18 cellular contexts compared by ENCODE assay signal in the genomic region with DNA sequence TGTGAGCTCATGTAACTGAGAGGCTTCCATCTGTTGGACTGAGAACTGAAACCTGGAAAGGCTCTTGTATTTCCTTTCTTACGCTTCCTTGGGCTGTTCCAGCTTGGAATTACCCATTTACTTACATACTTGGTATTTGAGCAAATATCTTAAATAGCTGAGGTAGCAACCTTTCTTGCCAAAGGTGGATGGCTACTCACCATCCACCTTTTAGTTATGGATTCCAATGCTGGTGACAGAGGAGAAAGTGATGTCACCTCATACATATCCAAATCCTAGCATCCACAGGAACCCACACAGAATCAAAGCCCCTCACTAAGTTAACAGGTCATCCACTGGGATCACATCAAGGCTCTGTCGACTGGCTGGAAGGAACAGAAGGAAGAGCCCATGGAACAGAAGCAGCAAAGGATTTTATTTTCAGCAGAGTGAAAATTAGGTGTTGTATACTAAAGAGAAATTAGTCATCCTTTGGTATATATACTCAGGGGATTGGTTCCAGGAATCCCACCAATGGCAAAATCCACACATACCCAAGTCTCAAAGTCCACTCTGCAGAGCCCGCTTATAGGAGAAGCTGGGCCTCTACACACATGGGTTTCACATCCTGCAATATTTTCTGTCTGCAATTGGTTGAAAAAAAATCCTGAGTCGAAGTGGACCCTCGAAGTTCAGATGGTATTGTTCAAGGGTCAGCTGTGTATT. TPM values are rescaled to one million over a fixed set of nuclear protein-coding genes. Genes with fewer than 3 reads are reported as not detected.
DNase-seq lines count a peak whose midpoint lies in the region; ATAC-seq and TF ChIP-seq lines count a peak whose summit lies in the region.
"Had no signal": no experiment of that assay in that cellular context is flagged by ENCODE, and none has a peak within 500 bp of the region (broad histone marks: within the 10 kb centered on the region; RNA-seq: fewer than 3 reads in every experiment).

No MANE protein-coding gene starts in this region.

- H3K18ac ChIP-seq in trophoblast cell (ENCODE audit: low read length) = no peak overlapping the region

- H2AFZ ChIP-seq in trophoblast cell (ENCODE audit: insufficient read depth, low read length, poor library complexity) (no peak overlapping the region), GM23338 (no peak overlapping the region)

- H3K4me3 ChIP-seq in trophoblast cell (ENCODE audit: low read depth, low read length) (no peak overlapping the region), GM23338 (no peak overlapping the region)
- H3K4me3 ChIP-seq: gastroesophageal sphincter, HAP-1, K562, MG63, transverse colon had no signal

- H3K9me3 Mint-ChIP-seq in T-helper 2 cell treated with Interferon-gamma antibody and Interleukin-4, amounts not matched to agents 5 μg/mL and 100 μg/mL, for 36 hours = peaks cover 12% of the 10 kb centered on the region
- H3K9me3 Mint-ChIP-seq in activated naive CD8-positive, alpha-beta T cell treated with anti-CD3 and anti-CD28 coated beads, Interleukin-2, amount 50 U/mL, for 24 hours = no peaks in the 10 kb centered on the region
- H3K9me3 Mint-ChIP-seq in GM23338 = no peaks in the 10 kb centered on the region

- no peak for TF ChIP-seq CTCF in GM23338 (conservative IDR thresholded peaks at IDR 0.05; ENCODE audit: low read depth in 2 of 2)

- H3K27ac ChIP-seq in trophoblast cell (ENCODE audit: low read depth, low read length) = no peak overlapping the region
- H3K27ac ChIP-seq in GM23338 (ENCODE audit: low read depth) = no peak overlapping the region
- H3K27ac ChIP-seq: gastroesophageal sphincter, transverse colon had no signal

- no peaks in the 10 kb centered on the region for H3K9me2 ChIP-seq in GM23338 (ENCODE audit: insufficient read depth)

- H3K4me3 Mint-ChIP-seq in T-helper 2 cell treated with Interferon-gamma antibody and Interleukin-4, amounts not matched to agents 5 μg/mL and 100 μg/mL, for 36 hours = no peak overlapping the region
- H3K4me3 Mint-ChIP-seq in activated naive CD8-positive, alpha-beta T cell treated with anti-CD3 and anti-CD28 coated beads, Interleukin-2, amount 50 U/mL, for 24 hours = peak overlapping the region; percentile 6
- H3K4me3 Mint-ChIP-seq in GM23338 = no peak overlapping the region
- H3K4me3 Mint-ChIP-seq: B cell had no signal

- H3K9ac ChIP-seq in trophoblast cell (ENCODE audit: low read length) = no peak overlapping the region

- H2BK12ac ChIP-seq in trophoblast cell (ENCODE audit: low read length) = no peak overlapping the region

- no peak overlapping the region for H4K8ac ChIP-seq in trophoblast cell (ENCODE audit: low read depth, low read length)

- peaks cover 3 to 13% of the 10 kb centered on the region in 2 experiments for H3K4me1 ChIP-seq in trophoblast cell (ENCODE audit: control insufficient read depth in 1 of 2, insufficient read depth in 2 of 2, low read length in 2 of 2)
- H3K4me1 ChIP-seq in GM23338 (ENCODE audit: insufficient read depth) = peaks cover 24% of the 10 kb centered on the region

- peaks cover 75% of the 10 kb centered on the region for H3K4me1 Mint-ChIP-seq in T-helper 2 cell treated with Interferon-gamma antibody and Interleukin-4, amounts not matched to agents 5 μg/mL and 100 μg/mL, for 36 hours (ENCODE audit: low read depth)
- H3K4me1 Mint-ChIP-seq in activated naive CD8-positive, alpha-beta T cell treated with anti-CD3 and anti-CD28 coated beads, Interleukin-2, amount 50 U/mL, for 24 hours = peaks cover 91% of the 10 kb centered on the region
- peaks cover 62% of the 10 kb centered on the region for H3K4me1 Mint-ChIP-seq in GM23338

- H4K12ac ChIP-seq in trophoblast cell (ENCODE audit: low read depth, low read length) = no peak overlapping the region

- no peaks in the 10 kb centered on the region for H3K27me3 Mint-ChIP-seq in T-helper 2 cell treated with Interferon-gamma antibody and Interleukin-4, amounts not matched to agents 5 μg/mL and 100 μg/mL, for 36 hours (ENCODE audit: low read depth)
- H3K27me3 Mint-ChIP-seq in activated naive CD8-positive, alpha-beta T cell treated with anti-CD3 and anti-CD28 coated beads, Interleukin-2, amount 50 U/mL, for 24 hours = no peaks in the 10 kb centered on the region
- H3K27me3 Mint-ChIP-seq in GM23338 (ENCODE audit: insufficient read depth, low read depth, poor library complexity) = no peaks in the 10 kb centered on the region
- H3K27me3 Mint-ChIP-seq: B cell had no signal

- no peaks in the 10 kb centered on the region for H3F3A ChIP-seq in GM23338 (replicated peaks; ENCODE audit: low read depth)

- H3K9me3 ChIP-seq in trophoblast cell (ENCODE audit: insufficient read depth, low read depth, low read length) = no peaks in the 10 kb centered on the region
- H3K9me3 ChIP-seq: gastroesophageal sphincter, HAP-1, MG63, transverse colon had no signal

- no CpG with 5 or more reads among the region's 5 CpGs for WGBS in trophoblast cell (ENCODE audit: extremely low coverage, insufficient coverage, insufficient read length)

- peak overlapping the region; percentile 90 for H3K4ac ChIP-seq in trophoblast cell (ENCODE audit: low read depth, low read length)

- no peak overlapping the region for H4K91ac ChIP-seq in trophoblast cell (ENCODE audit: low read depth, low read length)

- H2BK5ac ChIP-seq in trophoblast cell (ENCODE audit: low read depth, low read length, poor library complexity) = no peak overlapping the region

- no peak overlapping the region for H2BK120ac ChIP-seq in trophoblast cell (ENCODE audit: insufficient read depth, low read length, poor library complexity)

- H3K23ac ChIP-seq in trophoblast cell (ENCODE audit: low read length) = no peak overlapping the region

- no peak overlapping the region for H2AK5ac ChIP-seq in trophoblast cell (ENCODE audit: low read length)

- ATAC-seq in activated naive CD8-positive, alpha-beta T cell treated with anti-CD3 and anti-CD28 coated beads, Interleukin-2, amount 50 U/mL, for 24 hours = no peak
- ATAC-seq in HG02678 (IDR thresholded peaks at IDR 0.05; ENCODE audit: unreplicated experiment) = no peak
- no peak for ATAC-seq in GM23338
- no peak for ATAC-seq in GM21528 (IDR thresholded peaks at IDR 0.05; ENCODE audit: low FRiP score, unreplicated experiment)
- ATAC-seq: gastroesophageal sphincter, K562 had no signal

- H3K27me3 ChIP-seq in trophoblast cell (ENCODE audit: insufficient read depth, low read length) = no peaks in the 10 kb centered on the region
- no peaks in the 10 kb centered on the region for H3K27me3 ChIP-seq in GM23338 (ENCODE audit: insufficient read depth)
- H3K27me3 ChIP-seq: gastroesophageal sphincter, MG63, transverse colon had no signal

- peaks cover 37% of the 10 kb centered on the region for H4K20me1 ChIP-seq in GM23338 (replicated peaks; ENCODE audit: insufficient read depth)

- peaks cover 39% of the 10 kb centered on the region for H3K36me3 Mint-ChIP-seq in T-helper 2 cell treated with Interferon-gamma antibody and Interleukin-4, amounts not matched to agents 5 μg/mL and 100 μg/mL, for 36 hours (ENCODE audit: low read depth)
- peaks cover 16% of the 10 kb centered on the region for H3K36me3 Mint-ChIP-seq in activated naive CD8-positive, alpha-beta T cell treated with anti-CD3 and anti-CD28 coated beads, Interleukin-2, amount 50 U/mL, for 24 hours (ENCODE audit: low read depth)
- no peaks in the 10 kb centered on the region for H3K36me3 Mint-ChIP-seq in GM23338 (ENCODE audit: low read depth)

- H3K79me1 ChIP-seq in trophoblast cell (ENCODE audit: low read length) = no peaks in the 10 kb centered on the region

- H3K79me2 ChIP-seq in trophoblast cell (ENCODE audit: control insufficient read depth, insufficient read depth, low read length, poor library complexity) = peaks cover 7% of the 10 kb centered on the region
- H3K79me2 ChIP-seq in GM23338 (replicated peaks; ENCODE audit: insufficient read depth) = peaks cover 99% of the 10 kb centered on the region

- H3K14ac ChIP-seq in trophoblast cell (ENCODE audit: low read length) = no peak overlapping the region

- H3K4me2 ChIP-seq in trophoblast cell (ENCODE audit: low read length) (no peak overlapping the region), GM23338 (no peak overlapping the region)

- DNase-seq in T-helper 2 cell treated with Interferon-gamma antibody and Interleukin-4, amounts not matched to agents 5 μg/mL and 100 μg/mL, for 36 hours (ENCODE audit: low spot score) = no peak
- no peak for DNase-seq in T-helper 2 cell
- DNase-seq in NCI-H2171 (lab: John Stamatoyannopoulos, UW) = peak; percentile 60
- DNase-seq in activated naive CD8-positive, alpha-beta T cell treated with anti-CD3 and anti-CD28 coated beads, Interleukin-2, amount 50 U/mL, for 24 hours = no peak
- DNase-seq in trophoblast cell = peak; percentile 28 to 72
- DNase-seq in GM23338 (ENCODE audit: low spot score) = no peak
- DNase-seq: activated effector memory CD4-positive, alpha-beta T cell treated with anti-CD3 and anti-CD28 coated beads, Interleukin-2, amount 50 U/mL, for 16 hours; MG63; NCI-H1436; Right ventricle myocardium superior; stimulated activated CD4-positive, alpha-beta T cell treated with anti-CD3 and anti-CD28 coated beads, Interleukin-4, amount 100 ng/mL, for 4 hours; transverse colon had no signal

- H3K36me3 ChIP-seq in trophoblast cell (ENCODE audit: control insufficient read depth in 1 of 2, insufficient read depth in 2 of 2, low read length in 2 of 2) (no peaks in the 10 kb centered on the region), GM23338 (ENCODE audit: insufficient read depth) (no peaks in the 10 kb centered on the region)
- H3K36me3 ChIP-seq: gastroesophageal sphincter, HAP-1, MG63, transverse colon had no signal

- peak overlapping the region; percentile 67 for H3K27ac Mint-ChIP-seq in T-helper 2 cell treated with Interferon-gamma antibody and Interleukin-4, amounts not matched to agents 5 μg/mL and 100 μg/mL, for 36 hours
- H3K27ac Mint-ChIP-seq in activated naive CD8-positive, alpha-beta T cell treated with anti-CD3 and anti-CD28 coated beads, Interleukin-2, amount 50 U/mL, for 24 hours = peak overlapping the region; percentile 97
- H3K27ac Mint-ChIP-seq in GM23338 = no peak overlapping the region
- H3K27ac Mint-ChIP-seq: B cell had no signal

TF ChIP-seq in GM23338, 12 proteins besides CTCF, POLR2A, EP300 and RAD21 (continues in another document):
- TF ChIP-seq, protein P1, sequence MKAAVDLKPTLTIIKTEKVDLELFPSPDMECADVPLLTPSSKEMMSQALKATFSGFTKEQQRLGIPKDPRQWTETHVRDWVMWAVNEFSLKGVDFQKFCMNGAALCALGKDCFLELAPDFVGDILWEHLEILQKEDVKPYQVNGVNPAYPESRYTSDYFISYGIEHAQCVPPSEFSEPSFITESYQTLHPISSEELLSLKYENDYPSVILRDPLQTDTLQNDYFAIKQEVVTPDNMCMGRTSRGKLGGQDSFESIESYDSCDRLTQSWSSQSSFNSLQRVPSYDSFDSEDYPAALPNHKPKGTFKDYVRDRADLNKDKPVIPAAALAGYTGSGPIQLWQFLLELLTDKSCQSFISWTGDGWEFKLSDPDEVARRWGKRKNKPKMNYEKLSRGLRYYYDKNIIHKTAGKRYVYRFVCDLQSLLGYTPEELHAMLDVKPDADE (IDR thresholded peaks at IDR 0.05) = no peak
- TF ChIP-seq ZNF114 (CRISPR knock-in tag; IDR thresholded peaks at IDR 0.05) (no peak), POLR2AphosphoS5 (IDR thresholded peaks at IDR 0.05; ENCODE audit: low read depth) (no peak), STAT1 (IDR thresholded peaks at IDR 0.05; ENCODE audit: unreplicated experiment) (no peak)

RNA-seq across cellular contexts. Expression of a gene that starts 20.7 kb away (rescaled TPM):
- polyA plus RNA-seq in trophoblast cell (2013) = 44.1 and 47.0 TPM in 2 replicates
- 39.1 and 45.9 TPM in 2 replicates for total RNA-seq in GM23338 (2014; rRNA removed; shearing (Covaris generic))
- 20.8 and 23.2 TPM in 2 replicates for polyA plus RNA-seq in GM23338 (2016; fragmentation: Nextera tagmentation; extraction: Ambion mirVana)

Comparison
In these comparisons a context has a peak if more than half of its experiments do, and no peak if none do; other contexts are left out.
1. DNase-seq: peak in NCI-H2171 (single experiment) and trophoblast cell (2 of 2); none in T-helper 2 cell treated with Interferon-gamma antibody and Interleukin-4, amounts not matched to agents 5 μg/mL and 100 μg/mL, for 36 hours (single experiment), T-helper 2 cell (0 of 5), activated naive CD8-positive, alpha-beta T cell treated with anti-CD3 and anti-CD28 coated beads, Interleukin-2, amount 50 U/mL, for 24 hours (single experiment) and GM23338 (single experiment).